In the genomic region with DNA sequence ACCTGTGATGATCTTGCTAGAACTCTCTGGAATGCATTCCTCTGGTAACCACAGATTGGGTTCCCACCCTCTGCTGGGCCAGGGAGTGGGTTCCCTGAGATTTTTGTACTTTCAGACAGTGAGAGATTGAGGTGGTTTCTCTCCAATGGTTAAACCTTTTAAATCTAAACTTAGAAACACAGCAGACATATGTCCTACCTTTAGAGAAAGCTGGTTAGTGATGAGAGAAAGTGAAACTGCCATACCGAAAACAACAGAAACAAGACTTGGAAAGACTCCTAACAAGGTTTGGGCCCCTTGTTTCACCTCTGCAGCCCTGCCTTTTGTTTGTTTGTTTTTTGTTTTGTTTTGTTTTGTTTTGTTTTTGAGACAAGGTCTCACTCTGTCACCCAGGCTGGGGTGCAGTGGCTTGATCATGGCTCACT, we compare ENCODE assay signal across 10 cellular contexts. TPM values are rescaled to one million over a fixed set of nuclear protein-coding genes. Genes with fewer than 3 reads are reported as not detected.
DNase-seq lines count a peak whose midpoint lies in the region; ATAC-seq and TF ChIP-seq lines count a peak whose summit lies in the region.
"Had no signal": no experiment of that assay in that cellular context is flagged by ENCODE, and none has a peak within 500 bp of the region (broad histone marks: within the 10 kb centered on the region; RNA-seq: fewer than 3 reads in every experiment).

No MANE protein-coding gene starts in this region.

- H3K9me3 ChIP-seq in Loucy (ENCODE audit: insufficient read depth, low read depth, low read length), result no peaks in the 10 kb centered on the region
- H3K9me3 ChIP-seq in BE2C, result no peaks in the 10 kb centered on the region
- H3K9me3 ChIP-seq: gastroesophageal sphincter had no signal

- no peaks in the 10 kb centered on the region for H3K79me2 ChIP-seq in Loucy (ENCODE audit: insufficient read depth, low read length)

- POLR2A ChIA-PET in GM10248 (lab: Yijun Ruan, JAX), result no interaction called here

- peak overlapping the region; percentile 58; the same call in 1 of the 2 replicates for H2AFZ ChIP-seq in Loucy (ENCODE audit: low read length)

- CTCF ChIA-PET in GM10248 (lab: Yijun Ruan, JAX), result interaction anchor here (1.6 to 1.9 kb wide), 3 partner anchors 9 to 20 kb away, joined by 4 to 5 read pairs (median 4); a partner anchor contains a TSS

- H3K27me3 ChIP-seq in Loucy (ENCODE audit: insufficient read depth, low read length, poor library complexity, severe bottlenecking), result no peaks in the 10 kb centered on the region
- no peaks in the 10 kb centered on the region for H3K27me3 ChIP-seq in BE2C
- H3K27me3 ChIP-seq: gastroesophageal sphincter had no signal

- H3K36me3 ChIP-seq in Loucy (ENCODE audit: insufficient read depth, low read length) (no peaks in the 10 kb centered on the region), BE2C (no peaks in the 10 kb centered on the region)
- H3K36me3 ChIP-seq: gastroesophageal sphincter had no signal

- peak; percentile 95 for ATAC-seq in GM19035 (IDR thresholded peaks at IDR 0.05; ENCODE audit: unreplicated experiment)
- peak; percentile 90 for ATAC-seq in HG02852 (IDR thresholded peaks at IDR 0.05; ENCODE audit: unreplicated experiment)
- ATAC-seq: gastroesophageal sphincter had no signal

- no peaks in the 10 kb centered on the region for H4K20me1 ChIP-seq in Loucy (ENCODE audit: insufficient read depth, low read length, poor library complexity, severe bottlenecking)

- H3F3A ChIP-seq in Loucy (ENCODE audit: low read depth), result no peaks in the 10 kb centered on the region

- H3K4me3 ChIP-seq in Loucy (ENCODE audit: low read length, poor library complexity, severe bottlenecking), result no peak overlapping the region
- H3K4me3 ChIP-seq in BE2C (ENCODE audit: low read depth, low read length), result no peak overlapping the region
- H3K4me3 ChIP-seq: gastroesophageal sphincter had no signal

- no peak overlapping the region for H3K9ac ChIP-seq in Loucy (ENCODE audit: low read depth, low read length, poor library complexity, severe bottlenecking)

- no peak overlapping the region for H3K4me2 ChIP-seq in Loucy (ENCODE audit: low read depth, low read length, poor library complexity, severe bottlenecking)

- no peaks in the 10 kb centered on the region for H3K4me1 ChIP-seq in Loucy (ENCODE audit: insufficient read depth, low read length, poor library complexity, severe bottlenecking)
- no peaks in the 10 kb centered on the region for H3K4me1 ChIP-seq in BE2C
- H3K4me1 ChIP-seq: gastroesophageal sphincter had no signal

- no peaks in the 10 kb centered on the region for H3K9me2 ChIP-seq in Loucy (replicated peaks; ENCODE audit: low read depth, low read length)

- DNase-seq in GM10248 (ENCODE audit: extremely low spot score) (peak; percentile 58), NCI-H524 (lab: John Stamatoyannopoulos, UW) (no peak), NCI-H526 treated with DMSO at 0.1 percent for 48 hours (lab: John Stamatoyannopoulos, UW) (no peak), BE2C (no peak)
- DNase-seq in activated CD8-positive, alpha-beta memory T cell treated with anti-CD3 and anti-CD28 coated beads for 24 hours, result no peak
- DNase-seq: NCI-H226 had no signal

- no peak for TF ChIP-seq CTCF in GM10248 (IDR thresholded peaks at IDR 0.05; ENCODE audit: control extremely low read depth, extremely low read depth, low read depth, missing control alignments)
- no peak for TF ChIP-seq CTCF in Loucy (conservative IDR thresholded peaks at IDR 0.05; ENCODE audit: low read length)
- no peak for TF ChIP-seq CTCF in BE2C (IDR thresholded peaks at IDR 0.05; ENCODE audit: low read depth, low read length)

RNA-seq across cellular contexts. Expression of a gene that starts 9.7 kb away (rescaled TPM):
- 7.9 TPM for polyA plus RNA-seq in BE2C (2012; ENCODE audit: insufficient read depth, insufficient read length, low read depth)
